Comparison of ENCODE assay signal across 31 cellular contexts in genomic region chr4:166282081-166282770, GRCh38.
DNase-seq lines count a peak whose midpoint lies in the region; ATAC-seq and TF ChIP-seq lines count a peak whose summit lies in the region.
"Had no signal": no experiment of that assay in that cellular context is flagged by ENCODE, and none has a peak within 500 bp of the region (broad histone marks: within the 10 kb centered on the region; RNA-seq: fewer than 3 reads in every experiment).

No MANE protein-coding gene starts in this region.

- H3K4me2 ChIP-seq in GM23248 (ENCODE audit: unreplicated experiment), result no peak overlapping the region

- H3K27me3 ChIP-seq in ACC112 (ENCODE audit: insufficient read depth, low read length) (no peaks in the 10 kb centered on the region), adipocyte (replicated peaks; ENCODE audit: control insufficient read depth, insufficient read depth, low read length) (no peaks in the 10 kb centered on the region), GM23248 (replicated peaks; ENCODE audit: insufficient read depth) (no peaks in the 10 kb centered on the region)
- H3K27me3 ChIP-seq: foreskin keratinocyte, heart left ventricle, neutrophil, sigmoid colon, stomach, thyroid gland, uterus had no signal

- H2AFZ ChIP-seq in ACC112 (ENCODE audit: low read length, unreplicated experiment), result no peak overlapping the region
- no peak overlapping the region for H2AFZ ChIP-seq in GM23248

- H3K9me3 ChIP-seq in adipocyte (ENCODE audit: control insufficient read depth, low read length) (no peaks in the 10 kb centered on the region), GM23248 (ENCODE audit: low read depth) (no peaks in the 10 kb centered on the region)
- H3K9me3 ChIP-seq: heart left ventricle, neutrophil, psoas muscle, sigmoid colon, stomach, thyroid gland, uterus had no signal

- H3K9ac ChIP-seq in adipocyte (ENCODE audit: low read length) (no peak overlapping the region), GM23248 (no peak overlapping the region)

- H3K79me2 ChIP-seq in ACC112 (ENCODE audit: control insufficient read depth, insufficient read depth, low read length, unreplicated experiment) (no peaks in the 10 kb centered on the region), GM23248 (ENCODE audit: insufficient read depth) (no peaks in the 10 kb centered on the region)

- H3K9me2 ChIP-seq in GM23248 (ENCODE audit: insufficient read depth), result no peaks in the 10 kb centered on the region

- in situ Hi-C loops in GM23248 (cut with MboI), result no loop called here

- H3K4me3 ChIP-seq in ACC112 (ENCODE audit: low read depth, low read length), result no peak overlapping the region
- H3K4me3 ChIP-seq in adipocyte (ENCODE audit: low read length), result no peak overlapping the region
- no peak overlapping the region for H3K4me3 ChIP-seq in fibroblast of mammary gland (ENCODE audit: control insufficient read depth, low read depth, low read length)
- no peak overlapping the region for H3K4me3 ChIP-seq in GM23248
- H3K4me3 ChIP-seq: heart left ventricle, psoas muscle, sigmoid colon, stomach, thyroid gland, uterus had no signal

- 0% methylated on average over 1 of the region's 1 CpG for WGBS in GM23248 (ENCODE audit: low coverage in 1 of 2, low lambda C conversion rate in 2 of 2, missing lambda C conversion rate in 2 of 2), 2 experiments

- peak; percentile 1 for DNase-seq in HPDE6-E6E7 (ENCODE audit: extremely low spot score)
- DNase-seq in adipocyte (ENCODE audit: low read depth), result peak; percentile 54
- peak; percentile 14 for DNase-seq in fibroblast of mammary gland (ENCODE audit: low read depth)
- DNase-seq in COR-L47 (lab: John Stamatoyannopoulos, UW), result no peak
- DNase-seq in GM23248, result no peak
- DNase-seq in left cardiac atrium, result no peak
- DNase-seq: activated CD4-positive, alpha-beta memory T cell treated with anti-CD3 and anti-CD28 coated beads, Interleukin-2, amount 10 ng/mL, durations not matched to agents 7 days and 5 days; activated CD4-positive, CD25-positive, alpha-beta regulatory T cell treated with anti-CD3 and anti-CD28 coated beads, Interleukin-2, amount 50 U/mL, for 72 hours; activated CD8-positive, alpha-beta memory T cell treated with anti-CD3 and anti-CD28 coated beads, Interleukin-2, amount 50 U/mL, for 4 hours; activated naive CD4-positive, alpha-beta T cell treated with anti-CD3 and anti-CD28 coated beads, Interleukin-2, amount 10 ng/mL, durations not matched to agents 7 days and 5 days; amniotic stem cell; DMS79; GF-D8; heart left ventricle; HFFc6; kidney; naive B cell; NCI-H1092 treated with DMSO at 0.1 percent for 48 hours; NCI-H2029; NCI-H226; psoas muscle; SIG-M5; sigmoid colon; stimulated activated CD4-positive, alpha-beta T cell treated with anti-CD3 and anti-CD28 coated beads, Interleukin-4, amount 100 ng/mL, for 1 hour; stomach; thyroid gland; uterus had no signal

- no peaks in the 10 kb centered on the region for H3F3A ChIP-seq in GM23248 (ENCODE audit: insufficient read depth)

- H3K36me3 ChIP-seq in ACC112 (ENCODE audit: insufficient read depth, low read length) (no peaks in the 10 kb centered on the region), adipocyte (ENCODE audit: control insufficient read depth, insufficient read depth, low read length, severe bottlenecking) (no peaks in the 10 kb centered on the region), GM23248 (ENCODE audit: low read depth) (no peaks in the 10 kb centered on the region)
- H3K36me3 ChIP-seq: heart left ventricle, neutrophil, sigmoid colon, stomach, thyroid gland, uterus had no signal

- intact Hi-C loops in left cardiac atrium (cut with DNase I), result no loop called here

- H3K4me1 ChIP-seq in ACC112 (ENCODE audit: control insufficient read depth, insufficient read depth, low read length, unreplicated experiment) (peaks cover 11% of the 10 kb centered on the region), adipocyte (ENCODE audit: control insufficient read depth, insufficient read depth, low read length) (no peaks in the 10 kb centered on the region), GM23248 (ENCODE audit: insufficient read depth) (no peaks in the 10 kb centered on the region)
- H3K4me1 ChIP-seq: foreskin keratinocyte, heart left ventricle, psoas muscle, sigmoid colon, stomach, thyroid gland, uterus had no signal

- no peaks in the 10 kb centered on the region for H4K20me1 ChIP-seq in GM23248 (ENCODE audit: insufficient read depth)

- peak overlapping the region; percentile 11; the same call in 1 of the 2 replicates for H3K27ac ChIP-seq in ACC112 (ENCODE audit: low read depth, low read length)
- no peak overlapping the region for H3K27ac ChIP-seq in GM23248
- H3K27ac ChIP-seq: foreskin keratinocyte, heart left ventricle, neutrophil, psoas muscle, sigmoid colon, stomach, thyroid gland, uterus had no signal

- no peak for ATAC-seq in GM21717 (IDR thresholded peaks at IDR 0.05; ENCODE audit: unreplicated experiment)
- no peak for ATAC-seq in left cardiac atrium
- ATAC-seq: foreskin keratinocyte, heart left ventricle, psoas muscle had no signal

- no peak for TF ChIP-seq CTCF in fibroblast of mammary gland (conservative IDR thresholded peaks at IDR 0.05; ENCODE audit: control insufficient read depth, insufficient read depth, low read depth, low read length)

Comparison
In these comparisons a context has a peak if more than half of its experiments do, and no peak if none do; other contexts are left out.
1. DNase-seq: peak in HPDE6-E6E7 (single experiment), adipocyte (single experiment) and fibroblast of mammary gland (single experiment); none in COR-L47 (single experiment), GM23248 (single experiment) and left cardiac atrium (single experiment).